Comparison of ENCODE assay signal across 16 cellular contexts in genomic region chr9:137438591-137439157, GRCh38. TPM values are rescaled to one million over a fixed set of nuclear protein-coding genes. Genes with fewer than 3 reads are reported as not detected.
DNase-seq lines count a peak whose midpoint lies in the region; ATAC-seq and TF ChIP-seq lines count a peak whose summit lies in the region.
"Had no signal": no experiment of that assay in that cellular context is flagged by ENCODE, and none has a peak within 500 bp of the region (broad histone marks: within the 10 kb centered on the region; RNA-seq: fewer than 3 reads in every experiment).

No MANE protein-coding gene starts in this region.

- no peak overlapping the region for H3K27ac Mint-ChIP-seq in activated CD8-positive, alpha-beta memory T cell treated with anti-CD3 and anti-CD28 coated beads, Interleukin-2, amount 10 ng/mL, durations not matched to agents 7 days and 5 days
- H3K27ac Mint-ChIP-seq in glutamatergic neuron (ENCODE audit: unreplicated experiment): no peak overlapping the region
- H3K27ac Mint-ChIP-seq: CD8-positive, alpha-beta memory T cell had no signal

- H3K9me3 Mint-ChIP-seq in activated CD8-positive, alpha-beta memory T cell treated with anti-CD3 and anti-CD28 coated beads, Interleukin-2, amount 10 ng/mL, durations not matched to agents 7 days and 5 days (ENCODE audit: low read depth): no peaks in the 10 kb centered on the region
- H3K9me3 Mint-ChIP-seq in glutamatergic neuron (ENCODE audit: unreplicated experiment): peaks cover 2% of the 10 kb centered on the region

- peaks cover 7% of the 10 kb centered on the region for H3K4me1 Mint-ChIP-seq in activated CD8-positive, alpha-beta memory T cell treated with anti-CD3 and anti-CD28 coated beads, Interleukin-2, amount 10 ng/mL, durations not matched to agents 7 days and 5 days
- H3K4me1 Mint-ChIP-seq in glutamatergic neuron (ENCODE audit: low read depth, unreplicated experiment): peaks cover 2% of the 10 kb centered on the region

- peaks cover 17% of the 10 kb centered on the region for H3K27me3 Mint-ChIP-seq in activated CD8-positive, alpha-beta memory T cell treated with anti-CD3 and anti-CD28 coated beads, Interleukin-2, amount 10 ng/mL, durations not matched to agents 7 days and 5 days
- peaks cover 2% of the 10 kb centered on the region for H3K27me3 Mint-ChIP-seq in glutamatergic neuron (ENCODE audit: unreplicated experiment)

- intact Hi-C loops in posterior vena cava (cut with DNase I): no loop called here

- no peak overlapping the region for H3K4me3 Mint-ChIP-seq in activated CD8-positive, alpha-beta memory T cell treated with anti-CD3 and anti-CD28 coated beads, Interleukin-2, amount 10 ng/mL, durations not matched to agents 7 days and 5 days
- no peak overlapping the region for H3K4me3 Mint-ChIP-seq in glutamatergic neuron (ENCODE audit: unreplicated experiment)

- peaks cover 1% of the 10 kb centered on the region for H3K36me3 Mint-ChIP-seq in activated CD8-positive, alpha-beta memory T cell treated with anti-CD3 and anti-CD28 coated beads, Interleukin-2, amount 10 ng/mL, durations not matched to agents 7 days and 5 days
- H3K36me3 Mint-ChIP-seq in glutamatergic neuron (ENCODE audit: unreplicated experiment): no peaks in the 10 kb centered on the region

- peak; percentile 12 for DNase-seq in activated CD8-positive, alpha-beta memory T cell treated with anti-CD3 and anti-CD28 coated beads, Interleukin-2, amount 50 U/mL, for 4 hours
- no peak for DNase-seq in activated CD8-positive, alpha-beta memory T cell treated with anti-CD3 and anti-CD28 coated beads, Interleukin-2, amount 10 ng/mL, durations not matched to agents 7 days and 5 days
- DNase-seq in D341Med (ENCODE audit: low spot score) (peak; percentile 65), glutamatergic neuron (peak; percentile 17), posterior vena cava (ENCODE audit: low spot score) (peak; percentile 45), NOMO-1 (lab: John Stamatoyannopoulos, UW; ENCODE audit: unreplicated experiment in 2 of 2) (no peak), DMS79 (lab: John Stamatoyannopoulos, UW) (no peak), iPS-NIHi7 (ENCODE audit: extremely low spot score) (no peak)
- DNase-seq: DND-41, GM23248, HCEC 1CT, NCI-H187, NCI-H2171, NCI-H446 treated with DMSO at 0.1 percent for 48 hours, PC-9 had no signal

- no peak for TF ChIP-seq CTCF in glutamatergic neuron (IDR thresholded peaks at IDR 0.05; ENCODE audit: partially characterized antibody, unreplicated experiment)

- CTCF ChIA-PET in activated CD8-positive, alpha-beta memory T cell treated with anti-CD3 and anti-CD28 coated beads, Interleukin-2, amount 10 ng/mL, durations not matched to agents 7 days and 5 days (lab: Charles Lee): interaction anchor here (1.3 kb wide), 1 partner anchor 16 kb away, joined by 4 read pairs; the partner anchor contains the start of genes EXD3 and NOXA1

- no peak for ATAC-seq in activated CD8-positive, alpha-beta memory T cell treated with anti-CD3 and anti-CD28 coated beads, Interleukin-2, amount 10 ng/mL, durations not matched to agents 7 days and 5 days

RNA-seq across cellular contexts. Expression of gene ENTPD8, which starts 2.5 kb away (rescaled TPM):
- not detected for total RNA-seq in activated CD8-positive, alpha-beta memory T cell treated with anti-CD3 and anti-CD28 coated beads, Interleukin-2, amount 10 ng/mL, durations not matched to agents 7 days and 5 days
- 1.0 TPM for total RNA-seq in glutamatergic neuron (ENCODE audit: unreplicated experiment)
- total RNA-seq in posterior vena cava: not detected
- total RNA-seq: CD8-positive, alpha-beta memory T cell; GM23248 had no signal

RNA-seq across cellular contexts. Expression of gene NOXA1, which starts 15.5 kb away (rescaled TPM):
- total RNA-seq in activated CD8-positive, alpha-beta memory T cell treated with anti-CD3 and anti-CD28 coated beads, Interleukin-2, amount 10 ng/mL, durations not matched to agents 7 days and 5 days: under 1 TPM; 0.30 to 0.53 TPM
- 2.6 TPM for total RNA-seq in glutamatergic neuron (ENCODE audit: unreplicated experiment)
- total RNA-seq in posterior vena cava: 1 to 10 TPM; 2.0 to 2.7 TPM

RNA-seq across cellular contexts. Expression of gene EXD3, which starts 15.7 kb away (rescaled TPM):
- total RNA-seq in activated CD8-positive, alpha-beta memory T cell treated with anti-CD3 and anti-CD28 coated beads, Interleukin-2, amount 10 ng/mL, durations not matched to agents 7 days and 5 days: 10 to 100 TPM in 1 of 2 experiments, 1 to 10 TPM in 1; 9.2 to 19.8 TPM
- total RNA-seq in glutamatergic neuron (ENCODE audit: unreplicated experiment) (24.5 TPM), posterior vena cava (10 to 100 TPM; 13.9 to 14.6 TPM)

RNA-seq across cellular contexts. Expression of gene NSMF, which starts 20.5 kb away (rescaled TPM):
- 10 to 100 TPM; 35.8 to 42.1 TPM for total RNA-seq in activated CD8-positive, alpha-beta memory T cell treated with anti-CD3 and anti-CD28 coated beads, Interleukin-2, amount 10 ng/mL, durations not matched to agents 7 days and 5 days
- total RNA-seq in glutamatergic neuron (ENCODE audit: unreplicated experiment) (131 TPM), posterior vena cava (10 to 100 TPM; 47.6 to 55.5 TPM)

Comparison
In these comparisons a context has a peak if more than half of its experiments do, and no peak if none do; other contexts are left out.
1. DNase-seq: peak in activated CD8-positive, alpha-beta memory T cell treated with anti-CD3 and anti-CD28 coated beads, Interleukin-2, amount 50 U/mL, for 4 hours (single experiment), D341Med (single experiment), glutamatergic neuron (single experiment) and posterior vena cava (single experiment); none in activated CD8-positive, alpha-beta memory T cell treated with anti-CD3 and anti-CD28 coated beads, Interleukin-2, amount 10 ng/mL, durations not matched to agents 7 days and 5 days (single experiment), NOMO-1 (0 of 2), DMS79 (single experiment) and iPS-NIHi7 (single experiment).